7 cellular contexts compared by ENCODE assay signal in the genomic region with DNA sequence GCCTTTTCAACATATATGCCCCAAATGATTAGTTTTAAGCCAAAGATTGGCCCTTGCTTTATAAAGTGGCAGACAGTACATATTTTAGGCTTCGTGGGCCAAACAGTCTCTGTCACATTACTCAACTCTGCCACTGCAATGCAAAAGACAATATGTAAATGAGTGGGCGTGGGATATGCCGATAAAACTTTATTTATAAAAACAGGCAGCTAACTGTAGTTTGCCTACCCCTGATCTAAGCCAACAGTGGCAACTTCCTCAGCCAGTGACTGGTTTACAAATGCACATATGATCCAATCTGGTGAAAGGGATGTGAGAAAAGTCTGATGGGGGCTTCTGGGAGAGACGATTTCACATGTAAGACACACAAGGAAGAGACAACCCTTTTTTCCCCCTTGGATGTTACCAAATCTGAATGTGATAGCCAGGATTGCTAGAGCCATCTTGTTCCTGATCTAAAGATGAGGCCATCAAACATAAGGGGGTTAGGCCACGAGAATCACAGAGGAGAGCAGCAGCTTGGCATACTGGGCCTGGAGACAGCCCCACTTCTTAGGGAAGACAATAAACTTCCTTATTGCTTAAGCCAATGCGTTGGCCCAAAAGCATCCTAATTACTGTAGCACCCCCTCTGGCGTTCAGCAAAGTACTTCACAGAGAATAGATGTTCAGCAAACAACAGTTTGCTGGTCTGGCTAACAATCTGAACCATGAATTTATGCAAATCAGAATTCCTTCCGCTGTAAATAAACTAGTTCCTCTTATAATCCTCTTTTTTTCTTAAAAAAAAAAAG.
DNase-seq lines count a peak whose midpoint lies in the region; TF ChIP-seq lines count a peak whose summit lies in the region.

No MANE protein-coding gene starts in this region.

- DNase-seq in GM13977 (ENCODE audit: low spot score) (peak; percentile 24), NCI-H69 (lab: John Stamatoyannopoulos, UW) (peak; percentile 64), epithelial cell of proximal tubule (ENCODE audit: low read depth) (no peak), pulmonary artery endothelial cell (ENCODE audit: low read depth, low spot score) (peak; percentile 44), NCI-H2196 (lab: John Stamatoyannopoulos, UW; ENCODE audit: unreplicated experiment) (no peak), Kasumi-1 (lab: John Stamatoyannopoulos, UW) (no peak), T-helper 9 cell (no peak)

- H3K4me3 ChIP-seq in epithelial cell of proximal tubule (ENCODE audit: low read depth, low read length), result no peak overlapping the region

- TF ChIP-seq CTCF in GM13977 (IDR thresholded peaks at IDR 0.05; ENCODE audit: extremely low read depth, insufficient read depth, missing control alignments) (peak; percentile 62), epithelial cell of proximal tubule (conservative IDR thresholded peaks at IDR 0.05; ENCODE audit: low read depth, low read length) (peak; percentile 47)

- in situ Hi-C loops in GM13977 (cut with MboI; ENCODE audit: low pct_unique_long_range_greater_than_20kb, low sequenced_read_pairs, unreplicated experiment), result no loop called here

Comparison
In these comparisons a context has a peak if more than half of its experiments do, and no peak if none do; other contexts are left out.
1. DNase-seq: peak in GM13977 (single experiment), NCI-H69 (single experiment) and pulmonary artery endothelial cell (single experiment); none in epithelial cell of proximal tubule (single experiment), NCI-H2196 (single experiment), Kasumi-1 (0 of 2) and T-helper 9 cell (single experiment).